In the genomic region with DNA sequence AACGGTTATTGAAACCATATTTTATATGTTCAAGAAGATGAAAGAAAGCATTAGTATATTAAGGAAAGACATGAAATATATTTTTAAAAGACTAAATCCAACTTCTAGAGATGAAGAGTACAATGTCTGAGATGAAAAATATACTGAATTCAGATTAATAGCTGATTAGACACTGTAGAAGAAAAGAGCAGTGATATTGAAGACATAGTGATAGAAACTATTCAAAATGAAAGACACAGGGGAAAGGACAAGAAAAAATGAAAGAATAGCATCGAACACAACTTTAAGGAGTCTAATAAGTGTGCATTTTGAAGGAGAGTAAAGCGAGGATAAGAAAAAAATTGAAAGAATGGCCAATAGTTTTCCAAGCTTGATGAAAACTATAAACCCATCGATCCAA, we compare ENCODE assay signal across 2 cellular contexts.
TF ChIP-seq lines count a peak whose summit lies in the region.

No MANE protein-coding gene starts in this region.

TF ChIP-seq in HEK293, 187 proteins besides CTCF, POLR2A, EP300 and RAD21:
- TF ChIP-seq SETDB1 (IDR thresholded peaks at IDR 0.05; ENCODE audit: insufficient read length, low read length) (peak; percentile 27), ZSCAN30 (tag by site-specific recombination; IDR thresholded peaks at IDR 0.05) (no peak), KLF1 (tag by site-specific recombination; IDR thresholded peaks at IDR 0.05) (no peak), ZNF560 (tag by site-specific recombination; IDR thresholded peaks at IDR 0.05; ENCODE audit: borderline replicate concordance) (no peak), HOXA7 (CRISPR knock-in tag; IDR thresholded peaks at IDR 0.05; ENCODE audit: borderline replicate concordance) (no peak), ZNF837 (tag by site-specific recombination; IDR thresholded peaks at IDR 0.05) (no peak)

TF ChIP-seq in K562, 482 proteins besides CTCF, POLR2A, EP300 and RAD21:
- TF ChIP-seq, protein P1, sequence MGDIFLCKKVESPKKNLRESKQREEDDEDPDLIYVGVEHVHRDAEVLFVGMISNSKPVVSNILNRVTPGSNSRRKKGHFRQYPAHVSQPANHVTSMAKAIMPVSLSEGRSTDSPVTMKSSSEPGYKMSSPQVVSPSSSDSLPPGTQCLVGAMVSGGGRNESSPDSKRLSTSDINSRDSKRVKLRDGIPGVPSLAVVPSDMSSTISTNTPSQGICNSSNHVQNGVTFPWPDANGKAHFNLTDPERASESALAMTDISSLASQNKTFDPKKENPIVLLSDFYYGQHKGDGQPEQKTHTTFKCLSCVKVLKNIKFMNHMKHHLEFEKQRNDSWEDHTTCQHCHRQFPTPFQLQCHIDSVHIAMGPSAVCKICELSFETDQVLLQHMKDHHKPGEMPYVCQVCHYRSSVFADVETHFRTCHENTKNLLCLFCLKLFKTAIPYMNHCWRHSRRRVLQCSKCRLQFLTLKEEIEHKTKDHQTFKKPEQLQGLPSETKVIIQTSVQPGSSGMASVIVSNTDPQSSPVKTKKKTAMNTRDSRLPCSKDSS (IDR thresholded peaks at IDR 0.05; ENCODE audit: low read depth, partially characterized antibody): peak; percentile 36
- TF ChIP-seq RUNX1 (IDR thresholded peaks at IDR 0.05; ENCODE audit: low read depth): no peak
